ENCODE assay signal across 22 cellular contexts in genomic region chr18:13392899-13393298, GRCh38.
DNase-seq lines count a peak whose midpoint lies in the region; ATAC-seq, FAIRE-seq and TF ChIP-seq lines count a peak whose summit lies in the region.
"Had no signal": no experiment of that assay in that cellular context is flagged by ENCODE, and none has a peak within 500 bp of the region (broad histone marks: within the 10 kb centered on the region; RNA-seq: fewer than 3 reads in every experiment).

No MANE protein-coding gene starts in this region.

- no peaks in the 10 kb centered on the region for H3K27me3 Mint-ChIP-seq in CD4-positive, CD25-positive, alpha-beta regulatory T cell
- H3K27me3 Mint-ChIP-seq in endodermal cell (ENCODE audit: insufficient read depth) = no peaks in the 10 kb centered on the region
- H3K27me3 Mint-ChIP-seq in osteocyte (ENCODE audit: unreplicated experiment) = peaks cover 20% of the 10 kb centered on the region
- H3K27me3 Mint-ChIP-seq: CD4-positive, alpha-beta memory T cell had no signal

- no peak overlapping the region for H3K27ac ChIP-seq in CD4-positive, CD25-positive, alpha-beta regulatory T cell (ENCODE audit: insufficient read depth, low read length, poor library complexity, severe bottlenecking)
- no peak overlapping the region for H3K27ac ChIP-seq in endodermal cell (ENCODE audit: low read depth, low read length)

- peaks cover 47% of the 10 kb centered on the region for H3K4me1 ChIP-seq in CD4-positive, CD25-positive, alpha-beta regulatory T cell (ENCODE audit: control insufficient read depth, insufficient read depth, low read length, poor library complexity, severe bottlenecking)
- H3K4me1 ChIP-seq in endodermal cell (ENCODE audit: control insufficient read depth, insufficient read depth, low read length) = peaks cover 3% of the 10 kb centered on the region
- H3K4me1 ChIP-seq: Caco-2 had no signal

- peak; percentile 37 for DNase-seq in activated CD8-positive, alpha-beta memory T cell treated with anti-CD3 and anti-CD28 coated beads for 24 hours
- DNase-seq in activated CD8-positive, alpha-beta memory T cell treated with anti-CD3 and anti-CD28 coated beads, Interleukin-2, amount 50 U/mL, for 4 hours = no peak
- DNase-seq in CD4-positive, CD25-positive, alpha-beta regulatory T cell = no peak
- no peak for DNase-seq in endodermal cell
- peak; percentile 66 for DNase-seq in osteocyte (ENCODE audit: extremely low spot score, unreplicated experiment)
- DNase-seq in RCC 7860 (ENCODE audit: low spot score) = no peak
- no peak for DNase-seq in stimulated activated CD4-positive, alpha-beta T cell treated with anti-CD3 and anti-CD28 coated beads, Interleukin-15, amount 100 ng/mL, for 24 hours
- no peak for DNase-seq in NCI-H146 (lab: John Stamatoyannopoulos, UW)
- DNase-seq: Caco-2; CD4-positive, alpha-beta memory T cell; H9; Kasumi-1; MV-4-11; NCI-H1436 treated with DMSO at 0.1 percent for 48 hours; NCI-H1930; NCI-H2107; NCI-H446 treated with DMSO at 0.1 percent for 48 hours; NCI-H526 had no signal

- H3K27ac Mint-ChIP-seq in CD4-positive, CD25-positive, alpha-beta regulatory T cell = peak overlapping the region in 2 of 3 donors; percentile 70 to 88
- peak overlapping the region; percentile 32 for H3K27ac Mint-ChIP-seq in endodermal cell
- no peak overlapping the region for H3K27ac Mint-ChIP-seq in osteocyte (ENCODE audit: unreplicated experiment)
- H3K27ac Mint-ChIP-seq: GM23338, H9 had no signal

- peaks cover 45% of the 10 kb centered on the region for H3K36me3 Mint-ChIP-seq in CD4-positive, CD25-positive, alpha-beta regulatory T cell
- H3K36me3 Mint-ChIP-seq in endodermal cell (ENCODE audit: low read depth) (no peaks in the 10 kb centered on the region), osteocyte (ENCODE audit: unreplicated experiment) (peaks cover 2% of the 10 kb centered on the region)

- no peak for FAIRE-seq in RCC 7860 (lab: Jason Lieb, UNC)
- FAIRE-seq: G401.6 had no signal

- TF ChIP-seq CTCF in endodermal cell (conservative IDR thresholded peaks at IDR 0.05) (no peak), osteocyte (IDR thresholded peaks at IDR 0.05) (no peak)

- no peaks in the 10 kb centered on the region for H3K9me3 Mint-ChIP-seq in CD4-positive, CD25-positive, alpha-beta regulatory T cell
- H3K9me3 Mint-ChIP-seq in endodermal cell (no peaks in the 10 kb centered on the region), osteocyte (ENCODE audit: unreplicated experiment) (no peaks in the 10 kb centered on the region)
- H3K9me3 Mint-ChIP-seq: GM23338, H9 had no signal

- no peaks in the 10 kb centered on the region for H3K9me3 ChIP-seq in CD4-positive, CD25-positive, alpha-beta regulatory T cell (ENCODE audit: control insufficient read depth in 2 of 2, low read length in 2 of 2)
- H3K9me3 ChIP-seq in endodermal cell (ENCODE audit: control insufficient read depth, low read length) = no peaks in the 10 kb centered on the region
- H3K9me3 ChIP-seq: BLaER1 treated with 17β-estradiol and CSF1 and Interleukin-3, amounts not matched to agents 10 nM and 100 nM; Caco-2 had no signal

- peaks cover 51 to 91% (median 55%) of the 10 kb centered on the region in 4 donors for H3K4me1 Mint-ChIP-seq in CD4-positive, CD25-positive, alpha-beta regulatory T cell
- H3K4me1 Mint-ChIP-seq in endodermal cell = no peaks in the 10 kb centered on the region
- H3K4me1 Mint-ChIP-seq in osteocyte (ENCODE audit: unreplicated experiment) = no peaks in the 10 kb centered on the region
- H3K4me1 Mint-ChIP-seq: GM23338 had no signal

- no peaks in the 10 kb centered on the region for H3K27me3 ChIP-seq in CD4-positive, CD25-positive, alpha-beta regulatory T cell (ENCODE audit: control insufficient read depth, insufficient read depth, low read length)
- no peaks in the 10 kb centered on the region for H3K27me3 ChIP-seq in endodermal cell (ENCODE audit: control insufficient read depth, insufficient read depth, low read length, poor library complexity, severe bottlenecking)
- H3K27me3 ChIP-seq: BLaER1 treated with 17β-estradiol and CSF1 and Interleukin-3, amounts not matched to agents 10 nM and 100 nM had no signal

- no peak for ATAC-seq in CD4-positive, CD25-positive, alpha-beta regulatory T cell (ENCODE audit: low read depth in 2 of 2)
- ATAC-seq: GM23338, Panc1 had no signal

- peak overlapping the region in 3 of 4 donors; percentile 23 to 41 (median 24) for H3K4me3 Mint-ChIP-seq in CD4-positive, CD25-positive, alpha-beta regulatory T cell
- no peak overlapping the region for H3K4me3 Mint-ChIP-seq in endodermal cell
- no peak overlapping the region for H3K4me3 Mint-ChIP-seq in osteocyte (ENCODE audit: unreplicated experiment)
- H3K4me3 Mint-ChIP-seq: CD4-positive, alpha-beta memory T cell; GM23338; H9 had no signal

- no peak overlapping the region for H3K9ac ChIP-seq in endodermal cell (ENCODE audit: extremely low read depth, low read length, poor library complexity, severe bottlenecking)

- H3K4me3 ChIP-seq in CD4-positive, CD25-positive, alpha-beta regulatory T cell (ENCODE audit: low read depth, low read length) = no peak overlapping the region
- no peak overlapping the region for H3K4me3 ChIP-seq in endodermal cell (ENCODE audit: low read length)
- H3K4me3 ChIP-seq: BLaER1 treated with 17β-estradiol and CSF1 and Interleukin-3, amounts not matched to agents 10 nM and 100 nM; GM23338 had no signal

- WGBS in endodermal cell (ENCODE audit: insufficient coverage in 1 of 2, insufficient read length in 1 of 2), 2 experiments = 70% methylated on average over 8 of the region's 8 CpGs; no CpG with 5 or more reads in 1 of the 2 experiments

- peaks cover 71% of the 10 kb centered on the region for H3K36me3 ChIP-seq in CD4-positive, CD25-positive, alpha-beta regulatory T cell (ENCODE audit: control insufficient read depth, insufficient read depth, low read length)
- no peaks in the 10 kb centered on the region for H3K36me3 ChIP-seq in endodermal cell (ENCODE audit: control insufficient read depth, insufficient read depth, low read length)

Comparison
In these comparisons a context has a peak if more than half of its experiments do, and no peak if none do; other contexts are left out.
1. DNase-seq: peak in activated CD8-positive, alpha-beta memory T cell treated with anti-CD3 and anti-CD28 coated beads for 24 hours (single experiment) and osteocyte (single experiment); none in activated CD8-positive, alpha-beta memory T cell treated with anti-CD3 and anti-CD28 coated beads, Interleukin-2, amount 50 U/mL, for 4 hours (single experiment), CD4-positive, CD25-positive, alpha-beta regulatory T cell (0 of 3), endodermal cell (single experiment), RCC 7860 (single experiment), stimulated activated CD4-positive, alpha-beta T cell treated with anti-CD3 and anti-CD28 coated beads, Interleukin-15, amount 100 ng/mL, for 24 hours (single experiment) and NCI-H146 (single experiment).
2. H3K4me3 Mint-ChIP-seq: peak in CD4-positive, CD25-positive, alpha-beta regulatory T cell (3 of 4); none in endodermal cell (single experiment) and osteocyte (single experiment).